Comparison of ENCODE assay signal across 1 cellular context in genomic region chr10:77892021-77892739, GRCh38.
TF ChIP-seq lines count a peak whose summit lies in the region.

No MANE protein-coding gene starts in this region.

TF ChIP-seq in HepG2, 621 proteins besides CTCF, POLR2A, EP300 and RAD21:
- TF ChIP-seq SYNCRIP (IDR thresholded peaks at IDR 0.05; ENCODE audit: insufficient read depth, low read depth, low read length), result no peak
- peak; percentile 46; the same call in 1 of the 2 replicates for TF ChIP-seq ZNF629 (CRISPR knock-in tag; conservative IDR thresholded peaks at IDR 0.05)
